Comparison of ENCODE assay signal across 8 cellular contexts in genomic region chr3:24088782-24089181, GRCh38.
A peak's percentile ranks its signal among the peaks of the same experiment; 100 is the strongest.
DNase-seq lines count a peak whose midpoint lies in the region; ATAC-seq and TF ChIP-seq lines count a peak whose summit lies in the region.

No MANE protein-coding gene starts in this region.

- H3K36me3 ChIP-seq in liver (ENCODE audit: control insufficient read depth in 4 of 4, insufficient read depth in 3 of 4, low read depth in 1 of 4, low read length in 3 of 4) = no peaks in the 10 kb centered on the region

- TF ChIP-seq CTCF in GM13977 (IDR thresholded peaks at IDR 0.05; ENCODE audit: extremely low read depth, insufficient read depth, missing control alignments) (peak; percentile 47), liver (IDR thresholded peaks at IDR 0.05; ENCODE audit: low read depth, low read length, missing input control) (peak; percentile 48)

- no peaks in the 10 kb centered on the region for H3K9me3 ChIP-seq in liver (ENCODE audit: control insufficient read depth in 4 of 4, low read length in 3 of 4)

- no peaks in the 10 kb centered on the region for H3K36me3 Mint-ChIP-seq in activated naive CD4-positive, alpha-beta T cell treated with anti-CD3 and anti-CD28 coated beads, Interleukin-2, amount 10 ng/mL, durations not matched to agents 7 days and 5 days

- H3K27ac Mint-ChIP-seq in activated naive CD4-positive, alpha-beta T cell treated with anti-CD3 and anti-CD28 coated beads, Interleukin-2, amount 10 ng/mL, durations not matched to agents 7 days and 5 days = no peak overlapping the region

- H3K9ac ChIP-seq in liver (ENCODE audit: low read depth in 1 of 2, low read length in 2 of 2) = no peak overlapping the region

- no peak overlapping the region for H3K4me3 ChIP-seq in liver (ENCODE audit: low read depth in 1 of 3, low read length in 3 of 3)

- peaks cover 0 to 3% (median 0%) of the 10 kb centered on the region in 4 donors for H3K4me1 ChIP-seq in liver (ENCODE audit: control insufficient read depth in 4 of 4, insufficient read depth in 4 of 4, low read length in 3 of 4)

- H3K4me3 Mint-ChIP-seq in activated naive CD4-positive, alpha-beta T cell treated with anti-CD3 and anti-CD28 coated beads, Interleukin-2, amount 10 ng/mL, durations not matched to agents 7 days and 5 days = no peak overlapping the region

- 45% methylated on average over 2 of the region's 2 CpGs for WGBS in liver

- in situ Hi-C loops in GM13977 (cut with MboI; ENCODE audit: low pct_unique_long_range_greater_than_20kb, low sequenced_read_pairs, unreplicated experiment) (no loop called here), SK-MEL-5 (cut with HindIII; ENCODE audit: low pct_unique_long_range_greater_than_20kb, low sequenced_read_pairs) (no loop called here)

- peak; percentile 77 for TF ChIP-seq RAD21 in liver (IDR thresholded peaks at IDR 0.05)

- DNase-seq in GM13977 (ENCODE audit: low spot score) = peak; percentile 40
- DNase-seq in SK-MEL-5 (ENCODE audit: low read depth, low spot score) = peak; percentile 58
- no peak for DNase-seq in activated CD4-positive, alpha-beta T cell treated with anti-CD3 and anti-CD28 coated beads, Interleukin-2, amount 50 U/mL, for 1 hour
- no peak for DNase-seq in NOMO-1 treated with dmso at 0.1 percent for 144 hours (lab: John Stamatoyannopoulos, UW; ENCODE audit: unreplicated experiment)
- no peak for DNase-seq in T-helper 1 cell
- DNase-seq in activated naive CD4-positive, alpha-beta T cell treated with anti-CD3 and anti-CD28 coated beads, Interleukin-2, amount 10 ng/mL, durations not matched to agents 7 days and 5 days = no peak

- no peaks in the 10 kb centered on the region for H3K4me1 Mint-ChIP-seq in activated naive CD4-positive, alpha-beta T cell treated with anti-CD3 and anti-CD28 coated beads, Interleukin-2, amount 10 ng/mL, durations not matched to agents 7 days and 5 days

- H3K27me3 Mint-ChIP-seq in activated naive CD4-positive, alpha-beta T cell treated with anti-CD3 and anti-CD28 coated beads, Interleukin-2, amount 10 ng/mL, durations not matched to agents 7 days and 5 days = no peaks in the 10 kb centered on the region

- H3K27me3 ChIP-seq in liver (ENCODE audit: control insufficient read depth in 4 of 4, insufficient read depth in 4 of 4, low read length in 3 of 4) = no peaks in the 10 kb centered on the region

- no peak overlapping the region for H3K27ac ChIP-seq in liver (ENCODE audit: low read depth in 1 of 2, low read length in 2 of 2)

- CTCF ChIA-PET in activated naive CD4-positive, alpha-beta T cell treated with anti-CD3 and anti-CD28 coated beads, Interleukin-2, amount 10 ng/mL, durations not matched to agents 7 days and 5 days (lab: Charles Lee) = no interaction called here

- H3K9me3 Mint-ChIP-seq in activated naive CD4-positive, alpha-beta T cell treated with anti-CD3 and anti-CD28 coated beads, Interleukin-2, amount 10 ng/mL, durations not matched to agents 7 days and 5 days = no peaks in the 10 kb centered on the region

- peak; percentile 69 for ATAC-seq in HG02642 (IDR thresholded peaks at IDR 0.05; ENCODE audit: poor library complexity, unreplicated experiment)

TF ChIP-seq in liver, 16 proteins besides CTCF, POLR2A, EP300 and RAD21:
- TF ChIP-seq JUND (IDR thresholded peaks at IDR 0.05) (no peak), SP1 (IDR thresholded peaks at IDR 0.05) (no peak)

Comparison
In these comparisons a context has a peak if more than half of its experiments do, and no peak if none do; other contexts are left out.
1. DNase-seq: peak in GM13977 (single experiment) and SK-MEL-5 (single experiment); none in activated CD4-positive, alpha-beta T cell treated with anti-CD3 and anti-CD28 coated beads, Interleukin-2, amount 50 U/mL, for 1 hour (single experiment), NOMO-1 treated with dmso at 0.1 percent for 144 hours (single experiment), T-helper 1 cell (0 of 5) and activated naive CD4-positive, alpha-beta T cell treated with anti-CD3 and anti-CD28 coated beads, Interleukin-2, amount 10 ng/mL, durations not matched to agents 7 days and 5 days (single experiment).